ENCODE assay signal across 23 cellular contexts in genomic region chr10:70546585-70546984, GRCh38. TPM values are rescaled to one million over a fixed set of nuclear protein-coding genes. Genes with fewer than 3 reads are reported as not detected.
"Had no signal": no experiment of that assay in that cellular context is flagged by ENCODE, and none has a peak within 500 bp of the region (broad histone marks: within the 10 kb centered on the region; RNA-seq: fewer than 3 reads in every experiment).

No MANE protein-coding gene starts in this region.

- H3K9me3 ChIP-seq: breast epithelium had no signal

- H3K27ac ChIP-seq: breast epithelium, KMS-11, PC-9, SK-N-MC had no signal

- H3K4me3 ChIP-seq: breast epithelium, PC-9, SK-N-MC had no signal

- H3K9ac ChIP-seq: KMS-11 had no signal

- H3K36me3 ChIP-seq: breast epithelium had no signal

- H3K27me3 ChIP-seq: breast epithelium had no signal

- DNase-seq: activated CD4-positive, alpha-beta T cell treated with anti-CD3 and anti-CD28 coated beads for 48 hours; activated CD4-positive, alpha-beta T cell treated with anti-CD3 and anti-CD28 coated beads, Interleukin-2, amount 50 U/mL, for 48 hours; activated CD4-positive, CD25-positive, alpha-beta regulatory T cell treated with anti-CD3 and anti-CD28 coated beads, Interleukin-2, amount 50 U/mL, for 72 hours; activated CD8-positive, alpha-beta memory T cell treated with anti-CD3 and anti-CD28 coated beads, Interleukin-2, amount 10 ng/mL, durations not matched to agents 7 days and 5 days; activated effector memory CD4-positive, alpha-beta T cell treated with Interleukin-2 at 50 U/mL for 16 hours; activated naive CD4-positive, alpha-beta T cell; activated T-cell treated with anti-CD3 and anti-CD28 coated beads, Interleukin-2, amount 50 U/mL, for 24 hours; caudate nucleus; IMR-90; NCI-H1092 treated with DMSO at 0.1 percent for 48 hours; NCI-H1417 treated with DMSO at 0.1 percent for 48 hours; NCI-H1694; NCI-H2029; NCI-H446; NCI-H524; NCI-H774; PC-9; SIG-M5; T-cell had no signal

- H3K4me1 ChIP-seq: breast epithelium had no signal

RNA-seq across cellular contexts. Expression of gene PRF1, which starts 56.0 kb away (rescaled TPM):
- total RNA-seq: IMR-90, MCF 10A, PC-9 had no signal
- polyA plus RNA-seq: IMR-90 had no signal
